In genomic region chr15:88956906-88957305, GRCh38 we compare ENCODE assay signal across 26 cellular contexts.
"Had no signal": no experiment of that assay in that cellular context is flagged by ENCODE, and none has a peak within 500 bp of the region (broad histone marks: within the 10 kb centered on the region; RNA-seq: fewer than 3 reads in every experiment).

No MANE protein-coding gene starts in this region.

- H3K27me3 ChIP-seq: ascending aorta, body of pancreas, Peyer's patch had no signal

- ATAC-seq: activated CD8-positive, alpha-beta T cell treated with anti-CD3 and anti-CD28 coated beads, Interleukin-2, amount 10 ng/mL, durations not matched to agents 7 days and 5 days; body of pancreas; T-helper 17 cell; WTC11 had no signal

- H3K4me3 ChIP-seq: ascending aorta, body of pancreas, Peyer's patch had no signal

- H3K4me1 ChIP-seq: body of pancreas, Peyer's patch had no signal

- H3K27ac ChIP-seq: ascending aorta, body of pancreas, Peyer's patch had no signal

- H3K36me3 ChIP-seq: ascending aorta, Peyer's patch had no signal

- H3K9me3 ChIP-seq: ascending aorta, body of pancreas, Peyer's patch had no signal

- DNase-seq: activated CD4-positive, alpha-beta T cell treated with anti-CD3 and anti-CD28 coated beads for 48 hours; activated CD4-positive, alpha-beta T cell treated with anti-CD3 and anti-CD28 coated beads, Interleukin-2, amount 50 U/mL, for 4 hours; activated CD4-positive, CD25-positive, alpha-beta regulatory T cell treated with anti-CD3 and anti-CD28 coated beads, Interleukin-2, amount 50 U/mL, for 72 hours; activated CD8-positive, alpha-beta memory T cell treated with anti-CD3 and anti-CD28 coated beads, Interleukin-2, amount 50 U/mL, for 48 hours; activated CD8-positive, alpha-beta T cell treated with anti-CD3 and anti-CD28 coated beads, Interleukin-2, amount 10 ng/mL, durations not matched to agents 7 days and 5 days; activated naive CD4-positive, alpha-beta T cell treated with anti-CD3 and anti-CD28 coated beads, Interleukin-2, amount 50 U/mL, for 16 hours; activated naive CD8-positive, alpha-beta T cell treated with anti-CD3 and anti-CD28 coated beads, Interleukin-2, amount 10 ng/mL, durations not matched to agents 7 days and 5 days; activated T-cell treated with anti-CD3 and anti-CD28 coated beads, Interleukin-2, amount 50 U/mL, for 1 hour; amniotic stem cell; body of pancreas; central memory CD4-positive, alpha-beta T cell; MM.1S; NCI-H1105; NCI-H1436; NCI-H187; NCI-H2081; NCI-H510A treated with DMSO at 0.1 percent for 48 hours; NCI-H69; NK-92 treated with Interleukin-12 subunit alpha and Interleukin-12 subunit beta, amount 100 ng/mL, for 24 hours; OCI-M1; Peyer's patch; SHP77; T-helper 17 cell; T-helper 9 cell had no signal
